ENCODE assay signal across 10 cellular contexts in the genomic region with DNA sequence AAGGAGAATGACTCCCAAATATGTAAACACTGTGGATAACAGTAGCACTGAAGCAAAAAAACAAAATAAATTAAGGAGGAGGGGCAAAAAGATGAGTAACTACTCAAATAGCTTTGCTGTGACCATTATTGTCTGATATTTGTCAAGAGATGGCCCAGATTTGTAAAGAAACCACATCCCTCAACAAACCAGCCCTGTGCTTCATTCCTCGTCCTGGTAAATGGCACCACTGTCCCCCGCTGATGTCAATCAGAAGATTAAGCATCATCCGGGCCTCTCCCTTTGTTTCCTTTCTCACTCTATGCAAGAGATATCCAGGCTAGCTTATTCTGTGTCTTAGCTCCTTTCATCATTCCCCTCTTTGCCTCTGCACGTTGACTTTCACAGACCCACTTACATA.
DNase-seq lines count a peak whose midpoint lies in the region; ATAC-seq, FAIRE-seq and TF ChIP-seq lines count a peak whose summit lies in the region.
"Had no signal": no experiment of that assay in that cellular context is flagged by ENCODE, and none has a peak within 500 bp of the region (broad histone marks: within the 10 kb centered on the region; RNA-seq: fewer than 3 reads in every experiment).

No MANE protein-coding gene starts in this region.

- TF ChIP-seq RAD21 in A549 (conservative IDR thresholded peaks at IDR 0.05 in 1 of 2, IDR thresholded peaks at IDR 0.05 in 1 of 2): no peak

- no peak overlapping the region for H4K91ac ChIP-seq in neuronal stem cell (ENCODE audit: low read depth, low read length, poor library complexity)

- no peak overlapping the region for H2BK5ac ChIP-seq in neuronal stem cell (ENCODE audit: low read length)

- peak overlapping the region; percentile 29 for H2AFZ ChIP-seq in neuronal stem cell (ENCODE audit: low read length)

- no peaks in the 10 kb centered on the region for H3K27me3 ChIP-seq in esophagus muscularis mucosa
- peaks cover 0 to 3% (median 0%) of the 10 kb centered on the region in 3 experiments for H3K27me3 ChIP-seq in neuronal stem cell (ENCODE audit: control insufficient read depth in 3 of 3, insufficient read depth in 3 of 3, low read depth in 1 of 3, low read length in 3 of 3)

- H4K8ac ChIP-seq in neuronal stem cell (ENCODE audit: low read depth, low read length): no peak overlapping the region

- DNase-seq in A549 (ENCODE audit: low read depth in 1 of 2, low spot score in 1 of 2) (no peak), HTR-8/SVneo (ENCODE audit: insufficient read length, low spot score) (peak; percentile 5), esophagus muscularis mucosa (ENCODE audit: extremely low spot score) (no peak), neuronal stem cell (ENCODE audit: low spot score) (no peak), HuH-7 (ENCODE audit: low spot score) (no peak), T-helper 2 cell (no peak), GM12891 (ENCODE audit: insufficient read length, low spot score) (no peak)
- DNase-seq: activated T-cell treated with anti-CD3 and anti-CD28 coated beads, Interleukin-2, amount 50 U/mL, for 24 hours; NK-92 treated with Interleukin-12 subunit alpha and Interleukin-12 subunit beta, amount 100 ng/mL, for 24 hours had no signal

- TF ChIP-seq POLR2A in A549 (IDR thresholded peaks at IDR 0.05; ENCODE audit: low read length) (no peak), esophagus muscularis mucosa (IDR thresholded peaks at IDR 0.05; ENCODE audit: low read depth) (no peak), GM12891 (IDR thresholded peaks at IDR 0.05; ENCODE audit: low read depth, low read length) (no peak)

- CTCF ChIA-PET in A549 (lab: Yijun Ruan, JAX): interaction anchor here (0.9 kb wide), 1 partner anchor 21 kb away, joined by 3 read pairs; no protein-coding TSS in a partner anchor

- TF ChIP-seq CTCF in A549 (IDR thresholded peaks at IDR 0.05): no peak
- no peak for TF ChIP-seq CTCF in esophagus muscularis mucosa (IDR thresholded peaks at IDR 0.05)

- no peak overlapping the region for H2BK15ac ChIP-seq in neuronal stem cell (ENCODE audit: low read length)

- 2% methylated on average over 4 of the region's 4 CpGs for WGBS in A549 (ENCODE audit: missing lambda C conversion rate)
- 55% methylated on average over 4 of the region's 4 CpGs for WGBS in esophagus muscularis mucosa
- no CpG with 5 or more reads among the region's 4 CpGs for WGBS in neuronal stem cell (ENCODE audit: extremely low coverage in 2 of 2, insufficient read length in 2 of 2, insufficient replicate concordance in 1 of 2), 2 donors

- intact Hi-C loops in esophagus muscularis mucosa (cut with DNase I): no loop called here

- H3K9me3 ChIP-seq in A549 (no peaks in the 10 kb centered on the region), esophagus muscularis mucosa (no peaks in the 10 kb centered on the region), neuronal stem cell (replicated peaks in 1 of 2; ENCODE audit: control insufficient read depth in 2 of 2, insufficient read depth in 1 of 2, low read depth in 1 of 2, low read length in 2 of 2) (no peaks in the 10 kb centered on the region)

- H3K9ac ChIP-seq in neuronal stem cell (ENCODE audit: low read depth, low read length, poor library complexity): no peak overlapping the region

- POLR2A ChIA-PET in A549 (lab: Yijun Ruan, JAX): no interaction called here

- H3K4me2 ChIP-seq in A549 (peak overlapping the region; percentile 91), neuronal stem cell (ENCODE audit: insufficient read depth, low read length, poor library complexity, severe bottlenecking) (no peak overlapping the region)

- no peak overlapping the region for H2AK5ac ChIP-seq in neuronal stem cell (ENCODE audit: low read depth, low read length)

- H3K14ac ChIP-seq in neuronal stem cell (ENCODE audit: low read length): no peak overlapping the region

- FAIRE-seq in A549 (lab: Jason Lieb, UNC): no peak
- FAIRE-seq in HTR-8/SVneo (lab: Jason Lieb, UNC): no peak
- FAIRE-seq in GM12891 (lab: Jason Lieb, UNC): no peak

- no peaks in the 10 kb centered on the region for H3K79me1 ChIP-seq in neuronal stem cell (ENCODE audit: low read depth, low read length)

- H3K18ac ChIP-seq in neuronal stem cell (ENCODE audit: low read length): no peak overlapping the region

- H3K4ac ChIP-seq in neuronal stem cell (ENCODE audit: low read length): no peak overlapping the region

- H3K36me3 ChIP-seq in esophagus muscularis mucosa (peaks cover 0 to 37% (median 21%) of the 10 kb centered on the region in 4 donors), neuronal stem cell (replicated peaks in 1 of 2; ENCODE audit: control insufficient read depth in 2 of 2, insufficient read depth in 2 of 2, low read length in 2 of 2) (no peaks in the 10 kb centered on the region)

- TF ChIP-seq EP300 in A549 (IDR thresholded peaks at IDR 0.05) (no peak), esophagus muscularis mucosa (IDR thresholded peaks at IDR 0.05) (no peak)

- H2BK12ac ChIP-seq in neuronal stem cell (ENCODE audit: low read length): no peak overlapping the region

- H2BK120ac ChIP-seq in neuronal stem cell (ENCODE audit: low read depth, low read length): no peak overlapping the region

- H3K23ac ChIP-seq in neuronal stem cell (ENCODE audit: low read depth, low read length, poor library complexity): no peak overlapping the region

- H3K27ac ChIP-seq in A549: peak overlapping the region; percentile 38 to 70; a peak in 5 of 6 replicates
- H3K27ac ChIP-seq in esophagus muscularis mucosa (replicated peaks in 1 of 4): peak overlapping the region; percentile 87 to 94 (median 91)
- H3K27ac ChIP-seq in neuronal stem cell (replicated peaks; ENCODE audit: low read length): no peak overlapping the region

- ATAC-seq in A549 (peak in 1 of 2 experiments; percentile 6; a peak in 1 of 6 replicates), GM18867 (IDR thresholded peaks at IDR 0.05; ENCODE audit: unreplicated experiment) (no peak)

- H3K4me3 ChIP-seq in A549 (peak overlapping the region; percentile 61), esophagus muscularis mucosa (peak overlapping the region; percentile 49 to 66 (median 58)), neuronal stem cell (ENCODE audit: low read length in 2 of 2) (no peak overlapping the region)

- H3K4me1 ChIP-seq in A549 (peaks cover 23% of the 10 kb centered on the region), esophagus muscularis mucosa (peaks cover 8 to 30% (median 27%) of the 10 kb centered on the region in 4 donors), neuronal stem cell (ENCODE audit: control insufficient read depth in 2 of 2, insufficient read depth in 1 of 2, low read depth in 1 of 2, low read length in 2 of 2) (peaks cover 8 to 11% of the 10 kb centered on the region in 2 donors)

TF ChIP-seq in A549, 52 proteins besides CTCF, POLR2A, EP300 and RAD21 (continues in another document):
- TF ChIP-seq ESRRA (IDR thresholded peaks at IDR 0.05; ENCODE audit: borderline replicate concordance, low read length) (no peak), ZSCAN20 (CRISPR knock-in tag; IDR thresholded peaks at IDR 0.05) (no peak), SREBF2 (IDR thresholded peaks at IDR 0.05) (no peak), NPAS2 (CRISPR knock-in tag; IDR thresholded peaks at IDR 0.05; ENCODE audit: borderline replicate concordance) (no peak), FOSB (CRISPR knock-in tag; IDR thresholded peaks at IDR 0.05) (no peak), GATA3 (IDR thresholded peaks at IDR 0.05; ENCODE audit: borderline replicate concordance) (no peak), NR3C1 (IDR thresholded peaks at IDR 0.05) (no peak)
- TF ChIP-seq, protein P1, sequence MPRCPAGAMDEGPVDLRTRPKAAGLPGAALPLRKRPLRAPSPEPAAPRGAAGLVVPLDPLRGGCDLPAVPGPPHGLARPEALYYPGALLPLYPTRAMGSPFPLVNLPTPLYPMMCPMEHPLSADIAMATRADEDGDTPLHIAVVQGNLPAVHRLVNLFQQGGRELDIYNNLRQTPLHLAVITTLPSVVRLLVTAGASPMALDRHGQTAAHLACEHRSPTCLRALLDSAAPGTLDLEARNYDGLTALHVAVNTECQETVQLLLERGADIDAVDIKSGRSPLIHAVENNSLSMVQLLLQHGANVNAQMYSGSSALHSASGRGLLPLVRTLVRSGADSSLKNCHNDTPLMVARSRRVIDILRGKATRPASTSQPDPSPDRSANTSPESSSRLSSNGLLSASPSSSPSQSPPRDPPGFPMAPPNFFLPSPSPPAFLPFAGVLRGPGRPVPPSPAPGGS (IDR thresholded peaks at IDR 0.05): no peak
- TF ChIP-seq, protein P2, sequence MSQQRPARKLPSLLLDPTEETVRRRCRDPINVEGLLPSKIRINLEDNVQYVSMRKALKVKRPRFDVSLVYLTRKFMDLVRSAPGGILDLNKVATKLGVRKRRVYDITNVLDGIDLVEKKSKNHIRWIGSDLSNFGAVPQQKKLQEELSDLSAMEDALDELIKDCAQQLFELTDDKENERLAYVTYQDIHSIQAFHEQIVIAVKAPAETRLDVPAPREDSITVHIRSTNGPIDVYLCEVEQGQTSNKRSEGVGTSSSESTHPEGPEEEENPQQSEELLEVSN (IDR thresholded peaks at IDR 0.05; ENCODE audit: borderline replicate concordance, low read depth): no peak

TF ChIP-seq in GM12891, 5 proteins besides CTCF, POLR2A, EP300 and RAD21:
- TF ChIP-seq POLR2AphosphoS5 (IDR thresholded peaks at IDR 0.05; ENCODE audit: low read depth, low read length): no peak

Comparison
In these comparisons a context has a peak if more than half of its experiments do, and no peak if none do; other contexts are left out.
1. H3K4me3 ChIP-seq: peak in A549 (single experiment) and esophagus muscularis mucosa (4 of 4); none in neuronal stem cell (0 of 2).